1 cellular context compared by ENCODE assay signal in genomic region chr2:192437653-192438052, GRCh38.
TF ChIP-seq lines count a peak whose summit lies in the region.

No MANE protein-coding gene starts in this region.

TF ChIP-seq in GM23338, 12 proteins besides CTCF, POLR2A, EP300 and RAD21 (continued from another document):
- TF ChIP-seq ZNF462 (CRISPR knock-in tag; IDR thresholded peaks at IDR 0.05) (no peak), ETS1 (IDR thresholded peaks at IDR 0.05) (no peak), EZH2 (IDR thresholded peaks at IDR 0.05; ENCODE audit: low read depth, unreplicated experiment) (no peak)
